Comparison of ENCODE assay signal across 2 cellular contexts in genomic region chr16:16507041-16507440, GRCh38.
DNase-seq lines count a peak whose midpoint lies in the region; ATAC-seq, FAIRE-seq and TF ChIP-seq lines count a peak whose summit lies in the region.
"Not testable (repeated sequence)": the region's sequence is repeated elsewhere in the genome, so short reads cannot be mapped to it uniquely, and the experiment has no call there.

No MANE protein-coding gene starts in this region.

- H3K4me3 ChIP-seq in GM23338, K562: not testable (repeated sequence)

- not testable (repeated sequence) for H3K27ac Mint-ChIP-seq in GM23338

- not testable (repeated sequence) for H3K4me2 ChIP-seq in GM23338; K562 (ENCODE audit: insufficient read depth, low read length)

- not testable (repeated sequence) for H2AFZ ChIP-seq in GM23338; K562 (ENCODE audit: low read depth, low read length)

- H3K4me1 Mint-ChIP-seq in GM23338, result not testable (repeated sequence)

- intact Hi-C loops in K562 (cut with micrococcal nuclease), result not testable (repeated sequence)

- H3F3A ChIP-seq in GM23338 (replicated peaks; ENCODE audit: low read depth), result not testable (repeated sequence)

- not testable (repeated sequence) for H3K79me2 ChIP-seq in GM23338 (replicated peaks; ENCODE audit: insufficient read depth); K562 (ENCODE audit: control insufficient read depth, insufficient read depth, low read length)

- not testable (repeated sequence) for H3K27me3 Mint-ChIP-seq in GM23338 (ENCODE audit: insufficient read depth, low read depth, poor library complexity)

- not testable (repeated sequence) for FAIRE-seq in K562 (lab: Jason Lieb, UNC)

- not testable (repeated sequence) for H3K9me2 ChIP-seq in GM23338 (ENCODE audit: insufficient read depth)

- H3K9ac ChIP-seq in K562 (ENCODE audit: insufficient read depth in 1 of 2, low read depth in 2 of 2, low read length in 2 of 2), result not testable (repeated sequence)

- not testable (repeated sequence) for DNase-seq in GM23338 (ENCODE audit: low spot score); K562 (ENCODE audit: extremely low read depth in 1 of 4, low spot score in 3 of 4)

- not testable (repeated sequence) for TF ChIP-seq EP300 in K562 (IDR thresholded peaks at IDR 0.05; ENCODE audit: low read length)

- H3K4me3 Mint-ChIP-seq in GM23338, result not testable (repeated sequence)

- not testable (repeated sequence) for H3K36me3 ChIP-seq in GM23338 (ENCODE audit: insufficient read depth); K562 (ENCODE audit: control insufficient read depth, insufficient read depth, low read length)

- CTCF ChIA-PET in K562 (lab: Yijun Ruan, JAX; ENCODE audit: low intra/inter-chr PET ratio), result not testable (repeated sequence)

- not testable (repeated sequence) for H3K27me3 ChIP-seq in GM23338 (ENCODE audit: insufficient read depth); K562 (ENCODE audit: control insufficient read depth in 2 of 2, insufficient read depth in 2 of 2, low read length in 2 of 2)

- H3K4me1 ChIP-seq in GM23338 (ENCODE audit: insufficient read depth); K562 (replicated peaks in 1 of 2; ENCODE audit: control insufficient read depth in 2 of 2, insufficient read depth in 2 of 2, low read length in 2 of 2): not testable (repeated sequence)

- no CpG with 5 or more reads among the region's 1 CpG for WGBS in K562 (ENCODE audit: insufficient coverage, low coverage, missing lambda C conversion rate)

- TF ChIP-seq CTCF in GM23338 (conservative IDR thresholded peaks at IDR 0.05; ENCODE audit: low read depth in 2 of 2); K562 (IDR thresholded peaks at IDR 0.05 in 2 of 3, conservative IDR thresholded peaks at IDR 0.05 in 1 of 3; ENCODE audit: insufficient read depth in 2 of 3, low read depth in 1 of 3, low read length in 3 of 3): not testable (repeated sequence)

- TF ChIP-seq POLR2A in K562 (conservative IDR thresholded peaks at IDR 0.05), result not testable (repeated sequence)

- in situ Hi-C loops in K562 (cut with MboI), result loop anchor here (10.0 to 25.0 kb wide), 3 partner anchors 1420 to 1870 kb away; partner anchors contain the start of genes BFAR, PARN and RRN3

- BruUV-seq in K562 (replicated peaks; lab: Mats Ljungman, UMichigan), result not testable (repeated sequence)

- TF ChIP-seq RAD21 in K562 (CRISPR knock-in tag; conservative IDR thresholded peaks at IDR 0.05 in 1 of 2, IDR thresholded peaks at IDR 0.05 in 1 of 2), result not testable (repeated sequence)

- POLR2A ChIA-PET in K562 (lab: Yijun Ruan, JAX), result not testable (repeated sequence)

- not testable (repeated sequence) for H3K9me3 ChIP-seq in K562 (replicated peaks; ENCODE audit: control insufficient read depth, insufficient read depth, low read depth, low read length)

- peak; percentile 54; the same call in 2 of the 3 replicates for ATAC-seq in GM23338
- peak; percentile 34; the same call in 1 of the 3 replicates for ATAC-seq in K562

- H4K20me1 ChIP-seq in GM23338 (replicated peaks; ENCODE audit: insufficient read depth); K562 (replicated peaks; ENCODE audit: control insufficient read depth, insufficient read depth, low read length): not testable (repeated sequence)

- not testable (repeated sequence) for H3K36me3 Mint-ChIP-seq in GM23338 (ENCODE audit: low read depth)

- H3K9me1 ChIP-seq in K562 (ENCODE audit: control insufficient read depth, insufficient read depth, low read length), result not testable (repeated sequence)

- H3K9me3 Mint-ChIP-seq in GM23338, result not testable (repeated sequence)

- not testable (repeated sequence) for H3K27ac ChIP-seq in GM23338 (ENCODE audit: low read depth); K562 (ENCODE audit: extremely low read depth, low read depth, low read length)
